Comparison of ENCODE assay signal across 31 cellular contexts in genomic region chr4:1736820-1737219, GRCh38. TPM values are rescaled to one million over a fixed set of nuclear protein-coding genes. Genes with fewer than 3 reads are reported as not detected.
"Had no signal": no experiment of that assay in that cellular context is flagged by ENCODE, and none has a peak within 500 bp of the region (broad histone marks: within the 10 kb centered on the region; RNA-seq: fewer than 3 reads in every experiment).

No MANE protein-coding gene starts in this region.

- H3K4me3 Mint-ChIP-seq: activated CD4-positive, alpha-beta T cell treated with anti-CD3 and anti-CD28 coated beads for 36 hours; activated CD8-positive, alpha-beta T cell treated with anti-CD3 and anti-CD28 coated beads for 36 hours; activated naive CD8-positive, alpha-beta T cell; activated T-helper 17 cell treated with anti-CD3 and anti-CD28 coated beads, Interleukin-2, amount 50 U/mL, for 72 hours; brain; central memory CD8-positive, alpha-beta T cell; effector memory CD8-positive, alpha-beta T cell had no signal

- H3K36me3 ChIP-seq: breast epithelium had no signal

- H3K27ac ChIP-seq: ascending aorta, breast epithelium, cardiac muscle cell, coronary artery, esophagus muscularis mucosa, foreskin keratinocyte, gastrocnemius medialis, heart left ventricle had no signal

- H3K27me3 ChIP-seq: ascending aorta, breast epithelium, cardiac muscle cell, esophagus muscularis mucosa, foreskin keratinocyte, gastrocnemius medialis, heart left ventricle had no signal

- DNase-seq: activated CD4-positive, alpha-beta T cell treated with anti-CD3 and anti-CD28 coated beads for 36 hours; activated CD4-positive, alpha-beta T cell treated with anti-CD3 and anti-CD28 coated beads, Interleukin-2, amount 50 U/mL, for 1 hour; activated CD4-positive, alpha-beta T cell treated with anti-CD3 and anti-CD28 coated beads, Interleukin-2, amount 50 U/mL, for 48 hours; activated CD4-positive, CD25-positive, alpha-beta regulatory T cell; activated CD4-positive, CD25-positive, alpha-beta regulatory T cell treated with anti-CD3 and anti-CD28 coated beads, Interleukin-2, amount 50 U/mL, for 72 hours; activated CD8-positive, alpha-beta memory T cell treated with anti-CD3 and anti-CD28 coated beads for 24 hours; activated CD8-positive, alpha-beta T cell treated with anti-CD3 and anti-CD28 coated beads for 36 hours; activated effector memory CD4-positive, alpha-beta T cell treated with Interleukin-2 at 50 U/mL for 16 hours; activated gamma-delta T cell treated with Interleukin-2 at 50 U/mL for 16 hours; activated naive CD4-positive, alpha-beta T cell treated with anti-CD3 and anti-CD28 coated beads, Interleukin-2, amount 50 U/mL, for 16 hours; activated naive CD4-positive, alpha-beta T cell treated with Interleukin-2 at 50 U/mL for 16 hours; activated T-cell treated with anti-CD3 and anti-CD28 coated beads, Interleukin-2, amount 50 U/mL, for 48 hours; dermis blood vessel endothelial cell; effector CD4-positive, alpha-beta T cell; effector memory CD8-positive, alpha-beta T cell; erythroblast; foreskin keratinocyte; gastrocnemius medialis; glutamatergic neuron; heart left ventricle; T-helper 2 cell had no signal

- H3K27me3 Mint-ChIP-seq: activated CD4-positive, alpha-beta T cell treated with anti-CD3 and anti-CD28 coated beads for 36 hours; activated CD8-positive, alpha-beta T cell treated with anti-CD3 and anti-CD28 coated beads for 36 hours; activated naive CD8-positive, alpha-beta T cell; activated T-helper 17 cell treated with anti-CD3 and anti-CD28 coated beads, Interleukin-2, amount 50 U/mL, for 72 hours; brain; central memory CD8-positive, alpha-beta T cell; effector memory CD8-positive, alpha-beta T cell had no signal

- ATAC-seq: activated CD4-positive, alpha-beta T cell treated with anti-CD3 and anti-CD28 coated beads for 36 hours; activated CD8-positive, alpha-beta T cell treated with anti-CD3 and anti-CD28 coated beads for 36 hours; activated T-helper 17 cell treated with anti-CD3 and anti-CD28 coated beads, Interleukin-2, amount 50 U/mL, for 72 hours; effector memory CD8-positive, alpha-beta T cell; foreskin keratinocyte; gastrocnemius medialis; heart left ventricle had no signal

- H3K9me3 Mint-ChIP-seq: activated T-helper 17 cell treated with anti-CD3 and anti-CD28 coated beads, Interleukin-2, amount 50 U/mL, for 72 hours; effector memory CD8-positive, alpha-beta T cell had no signal

- FAIRE-seq: endometrium had no signal

- H3K4me1 ChIP-seq: ascending aorta, breast epithelium, esophagus muscularis mucosa, foreskin keratinocyte, gastrocnemius medialis, heart left ventricle had no signal

- H3K4me3 ChIP-seq: ascending aorta, breast epithelium, cardiac muscle cell, coronary artery, esophagus muscularis mucosa, gastrocnemius medialis, heart left ventricle had no signal

- H3K27ac Mint-ChIP-seq: activated CD4-positive, alpha-beta T cell treated with anti-CD3 and anti-CD28 coated beads for 36 hours; activated CD8-positive, alpha-beta T cell treated with anti-CD3 and anti-CD28 coated beads for 36 hours; activated naive CD8-positive, alpha-beta T cell; activated T-helper 17 cell treated with anti-CD3 and anti-CD28 coated beads, Interleukin-2, amount 50 U/mL, for 72 hours; brain; effector memory CD8-positive, alpha-beta T cell had no signal

- H3K4me1 Mint-ChIP-seq: activated T-helper 17 cell treated with anti-CD3 and anti-CD28 coated beads, Interleukin-2, amount 50 U/mL, for 72 hours; brain; central memory CD8-positive, alpha-beta T cell had no signal

RNA-seq across cellular contexts. Expression of gene FAM53A, which starts 52.7 kb away (rescaled TPM):
- total RNA-seq: ascending aorta had no signal
